ENCODE assay signal across 1 cellular context in genomic region chr6:168413856-168414255, GRCh38.
TF ChIP-seq lines count a peak whose summit lies in the region.

No MANE protein-coding gene starts in this region.

TF ChIP-seq in K562, 482 proteins besides CTCF, POLR2A, EP300 and RAD21:
- TF ChIP-seq MYNN (IDR thresholded peaks at IDR 0.05) (no peak), MYNN (CRISPR knock-in tag; IDR thresholded peaks at IDR 0.05) (no peak), RAD51 (IDR thresholded peaks at IDR 0.05; ENCODE audit: borderline replicate concordance, low read depth) (no peak), BACH1 (tag; IDR thresholded peaks at IDR 0.05) (no peak), PPARD (CRISPR knock-in tag; IDR thresholded peaks at IDR 0.05) (no peak), BCLAF1 (IDR thresholded peaks at IDR 0.05; ENCODE audit: borderline replicate concordance in 1 of 2, control insufficient read depth in 1 of 2, low read depth in 2 of 2, low read length in 1 of 2) (no peak), SNAPC5 (CRISPR knock-in tag; IDR thresholded peaks at IDR 0.05) (no peak)
TF ChIP-seq in K562: peak in this region for 0.
